Comparison of ENCODE assay signal across 26 cellular contexts in genomic region chr5:80555099-80555498, GRCh38. TPM values are rescaled to one million over a fixed set of nuclear protein-coding genes. Genes with fewer than 3 reads are reported as not detected.
DNase-seq lines count a peak whose midpoint lies in the region; ATAC-seq, FAIRE-seq and TF ChIP-seq lines count a peak whose summit lies in the region.
"Had no signal": no experiment of that assay in that cellular context is flagged by ENCODE, and none has a peak within 500 bp of the region (broad histone marks: within the 10 kb centered on the region; RNA-seq: fewer than 3 reads in every experiment).

No MANE protein-coding gene starts in this region.

- H2BK12ac ChIP-seq in H1 (ENCODE audit: low read depth, low read length) (no peak overlapping the region), mesenchymal stem cell (ENCODE audit: low read length in 2 of 2) (no peak overlapping the region)

- H2BK15ac ChIP-seq in H1 (ENCODE audit: low read length) (no peak overlapping the region), mesenchymal stem cell (ENCODE audit: low read depth, poor library complexity, severe bottlenecking) (no peak overlapping the region)

- H3K4me3 ChIP-seq in GM23338, result no peak overlapping the region
- H3K4me3 ChIP-seq in HUES48 (ENCODE audit: low read depth, low read length), result no peak overlapping the region
- H3K4me3 ChIP-seq in H1 (ENCODE audit: extremely low read depth in 1 of 4, insufficient read depth in 2 of 4, low read depth in 3 of 4, low read length in 4 of 4), result no peak overlapping the region
- H3K4me3 ChIP-seq in right lobe of liver, result no peak overlapping the region
- H3K4me3 ChIP-seq in mesenchymal stem cell (ENCODE audit: insufficient read depth in 1 of 2, low read depth in 1 of 2, low read length in 2 of 2), result no peak overlapping the region
- H3K4me3 ChIP-seq: A549; BLaER1 treated with 17β-estradiol and CSF1 and Interleukin-3, amounts not matched to agents 10 nM and 100 nM; GM12878; HAP-1 had no signal

- peaks cover 9% of the 10 kb centered on the region for H3K4me1 ChIP-seq in GM23338 (ENCODE audit: insufficient read depth)
- H3K4me1 ChIP-seq in HUES48 (ENCODE audit: control insufficient read depth, insufficient read depth, low read length), result peaks cover 12% of the 10 kb centered on the region
- H3K4me1 ChIP-seq in H1 (replicated peaks in 1 of 4; ENCODE audit: control insufficient read depth in 3 of 4, insufficient read depth in 4 of 4, low read length in 3 of 4), result peaks cover 0 to 11% (median 4%) of the 10 kb centered on the region in 4 experiments; a peak in 3 of 7 replicates
- peaks cover 0 to 3% (median 0%) of the 10 kb centered on the region in 4 donors for H3K4me1 ChIP-seq in right lobe of liver
- H3K4me1 ChIP-seq in mesenchymal stem cell (ENCODE audit: control insufficient read depth, insufficient read depth, low read depth, low read length), result no peaks in the 10 kb centered on the region
- H3K4me1 ChIP-seq: A549, BE2C, HAP-1 had no signal

- peak overlapping the region; percentile 11; the same call in 1 of the 2 replicates for H3K4me2 ChIP-seq in GM23338
- peak overlapping the region; percentile 1 to 38; a peak in 2 of 4 replicates for H3K4me2 ChIP-seq in H1 (ENCODE audit: insufficient read depth in 1 of 2, low read depth in 2 of 2, low read length in 2 of 2)
- no peak overlapping the region for H3K4me2 ChIP-seq in mesenchymal stem cell (ENCODE audit: low read length, poor library complexity, severe bottlenecking)
- H3K4me2 ChIP-seq: A549; BLaER1 treated with 17β-estradiol and CSF1 and Interleukin-3, amounts not matched to agents 10 nM and 100 nM had no signal

- H3K36me3 ChIP-seq in GM23338 (ENCODE audit: insufficient read depth), result no peaks in the 10 kb centered on the region
- no peaks in the 10 kb centered on the region for H3K36me3 ChIP-seq in HUES48 (ENCODE audit: control insufficient read depth, insufficient read depth, low read length)
- H3K36me3 ChIP-seq in H1 (ENCODE audit: control insufficient read depth in 2 of 4, insufficient read depth in 4 of 4, low read length in 3 of 4), result no peaks in the 10 kb centered on the region
- H3K36me3 ChIP-seq in right lobe of liver, result no peaks in the 10 kb centered on the region
- H3K36me3 ChIP-seq in mesenchymal stem cell (ENCODE audit: control insufficient read depth in 1 of 2, insufficient read depth in 2 of 2, low read depth in 1 of 2, low read length in 2 of 2), result no peaks in the 10 kb centered on the region
- H3K36me3 ChIP-seq: BE2C; BLaER1 treated with 17β-estradiol and CSF1 and Interleukin-3, amounts not matched to agents 10 nM and 100 nM; HAP-1 had no signal

- H3K4me1 Mint-ChIP-seq in GM23338 (peaks cover 32% of the 10 kb centered on the region), immature natural killer cell (no peaks in the 10 kb centered on the region)
- H3K4me1 Mint-ChIP-seq: CD14-positive monocyte; CD8-positive, alpha-beta memory T cell had no signal

- H2BK20ac ChIP-seq in H1 (ENCODE audit: low read length), result no peak overlapping the region

- H2AFZ ChIP-seq in GM23338, result no peak overlapping the region
- no peak overlapping the region for H2AFZ ChIP-seq in H1 (ENCODE audit: low read length)
- no peak overlapping the region for H2AFZ ChIP-seq in mesenchymal stem cell (ENCODE audit: low read depth, low read length)

- no peak overlapping the region for H4K5ac ChIP-seq in H1 (ENCODE audit: insufficient read length, low read depth, low read length)

- no peak overlapping the region for H3K27ac Mint-ChIP-seq in GM23338
- no peak overlapping the region for H3K27ac Mint-ChIP-seq in immature natural killer cell
- H3K27ac Mint-ChIP-seq: CD14-positive monocyte; CD4-positive, alpha-beta T cell; CD8-positive, alpha-beta memory T cell; HFFc6 had no signal

- H3K27ac ChIP-seq in GM23338 (ENCODE audit: low read depth) (0 out of 2 replicates have a peak overlapping the region, but pooled peaks have one; percentile 41), HUES48 (ENCODE audit: low read depth, low read length) (peak overlapping the region; percentile 47), H1 (ENCODE audit: low read depth, low read length) (no peak overlapping the region), right lobe of liver (no peak overlapping the region), mesenchymal stem cell (ENCODE audit: low read length, poor library complexity, severe bottlenecking) (no peak overlapping the region)
- H3K27ac ChIP-seq: A549; BLaER1 treated with 17β-estradiol and CSF1 and Interleukin-3, amounts not matched to agents 10 nM and 100 nM had no signal

- no peaks in the 10 kb centered on the region for H3K23me2 ChIP-seq in H1 (ENCODE audit: low read depth, low read length)

- H3K27me3 Mint-ChIP-seq in GM23338 (ENCODE audit: insufficient read depth, low read depth, poor library complexity), result peaks cover 9% of the 10 kb centered on the region
- peaks cover 5 to 16% (median 8%) of the 10 kb centered on the region in 3 donors for H3K27me3 Mint-ChIP-seq in immature natural killer cell (ENCODE audit: low read depth in 3 of 3)

- POLR2A ChIA-PET in H1 (lab: Charles Lee; ENCODE audit: partially characterized antibody), result no interaction called here

- H3K4ac ChIP-seq in H1 (replicated peaks; ENCODE audit: insufficient read length, low read depth, low read length) (no peak overlapping the region), mesenchymal stem cell (ENCODE audit: low read depth in 1 of 2, low read length in 2 of 2) (no peak overlapping the region)

- H3K9me2 ChIP-seq in GM23338 (ENCODE audit: insufficient read depth), result peaks cover 13% of the 10 kb centered on the region; the same call in 1 of the 2 replicates

- H4K91ac ChIP-seq in H1 (replicated peaks; ENCODE audit: insufficient read length, low read length), result no peak overlapping the region
- H4K91ac ChIP-seq in mesenchymal stem cell (ENCODE audit: low read length), result no peak overlapping the region

- H3K4me3 Mint-ChIP-seq in GM23338 (no peak overlapping the region), immature natural killer cell (no peak overlapping the region)
- H3K4me3 Mint-ChIP-seq: CD14-positive monocyte; CD4-positive, alpha-beta T cell; CD8-positive, alpha-beta memory T cell; HFFc6 had no signal

- H3K18ac ChIP-seq in H1 (ENCODE audit: extremely low read depth, low read length) (no peak overlapping the region), mesenchymal stem cell (ENCODE audit: low read depth in 1 of 2, low read length in 2 of 2) (no peak overlapping the region)

- H3K9ac ChIP-seq in HUES48 (ENCODE audit: low read depth, low read length) (no peak overlapping the region), H1 (replicated peaks in 1 of 4; ENCODE audit: extremely low read depth in 1 of 4, low read depth in 3 of 4, low read length in 3 of 4) (no peak overlapping the region), mesenchymal stem cell (ENCODE audit: low read length) (no peak overlapping the region)
- H3K9ac ChIP-seq: BLaER1 treated with 17β-estradiol and CSF1 and Interleukin-3, amounts not matched to agents 10 nM and 100 nM had no signal

- H3K79me2 ChIP-seq in GM23338 (replicated peaks; ENCODE audit: insufficient read depth) (no peaks in the 10 kb centered on the region), H1 (ENCODE audit: control insufficient read depth in 1 of 2, insufficient read depth in 2 of 2, low read length in 2 of 2) (no peaks in the 10 kb centered on the region)

- DNase-seq in GM23338 (ENCODE audit: low spot score) (no peak), H1 (ENCODE audit: low read depth in 1 of 2, low spot score in 2 of 2) (no peak), right lobe of liver (no peak), immature natural killer cell (no peak), mesenchymal stem cell (no peak)
- DNase-seq: 8988T; ACHN; AML-193; BE2C; CD4-positive, alpha-beta T cell; CD8-positive, alpha-beta memory T cell; DMS 273 treated with DMSO at 0.1 percent for 48 hours; DMS79; EL; GDM1; HFFc6 had no signal

- H2AK5ac ChIP-seq in H1 (ENCODE audit: low read depth, low read length) (no peak overlapping the region), mesenchymal stem cell (ENCODE audit: low read length, severe bottlenecking) (no peak overlapping the region)

- H2BK120ac ChIP-seq in H1 (replicated peaks; ENCODE audit: low read depth, low read length) (no peak overlapping the region), mesenchymal stem cell (ENCODE audit: low read depth, low read length) (no peak overlapping the region)

- no peak for TF ChIP-seq EP300 in H1 (IDR thresholded peaks at IDR 0.05; ENCODE audit: borderline replicate concordance in 1 of 2, low read depth in 2 of 2, low read length in 2 of 2)

- FAIRE-seq in H1 (lab: Jason Lieb, UNC), result no peak
- FAIRE-seq: A549, D721Med, GM12878, GM19239 had no signal

- peak; percentile 11; the same call in 2 of the 3 replicates for ATAC-seq in GM23338
- peak; percentile 67 to 96 (median 80) for ATAC-seq in right lobe of liver
- ATAC-seq in HG03354 (IDR thresholded peaks at IDR 0.05; ENCODE audit: poor library complexity, severe bottlenecking, unreplicated experiment), result no peak
- ATAC-seq: A549, GM12878 had no signal

- H3K14ac ChIP-seq in H1 (ENCODE audit: insufficient read length) (no peak overlapping the region), mesenchymal stem cell (ENCODE audit: low read length in 2 of 2) (no peak overlapping the region)

- intact Hi-C loops in right lobe of liver (cut with DNase I), result no loop called here

- WGBS in H1 (ENCODE audit: extremely low coverage in 1 of 2, insufficient coverage in 1 of 2, insufficient read length in 1 of 2, insufficient replicate concordance in 2 of 2, low coverage in 1 of 2, low lambda C conversion rate in 2 of 2, missing lambda C conversion rate in 1 of 2), 2 experiments, result 87% methylated on average over 4 of the region's 4 CpGs; no CpG with 5 or more reads in 1 of the 2 experiments
- 43% methylated on average over 4 of the region's 4 CpGs for WGBS in right lobe of liver (ENCODE audit: insufficient coverage, low coverage, low lambda C conversion rate, missing lambda C conversion rate)
- WGBS in mesenchymal stem cell, result no CpG with 5 or more reads among the region's 4 CpGs

- H3F3A ChIP-seq in GM23338 (replicated peaks; ENCODE audit: low read depth), result no peaks in the 10 kb centered on the region

- H3K27me3 ChIP-seq in GM23338 (ENCODE audit: insufficient read depth), result no peaks in the 10 kb centered on the region
- peaks cover 11% of the 10 kb centered on the region for H3K27me3 ChIP-seq in HUES48 (ENCODE audit: control insufficient read depth, insufficient read depth, low read length)
- H3K27me3 ChIP-seq in H1 (replicated peaks in 1 of 4; ENCODE audit: control insufficient read depth in 3 of 4, extremely low read depth in 1 of 4, insufficient read depth in 3 of 4, low read length in 3 of 4), result no peaks in the 10 kb centered on the region
- no peaks in the 10 kb centered on the region for H3K27me3 ChIP-seq in right lobe of liver
- peaks cover 16 to 27% of the 10 kb centered on the region in 2 experiments for H3K27me3 ChIP-seq in mesenchymal stem cell (ENCODE audit: control insufficient read depth in 1 of 2, insufficient read depth in 1 of 2, low read length in 2 of 2)
- H3K27me3 ChIP-seq: BLaER1 treated with 17β-estradiol and CSF1 and Interleukin-3, amounts not matched to agents 10 nM and 100 nM had no signal

- H4K20me1 ChIP-seq in GM23338 (replicated peaks; ENCODE audit: insufficient read depth) (no peaks in the 10 kb centered on the region), H1 (replicated peaks in 1 of 2; ENCODE audit: control insufficient read depth in 1 of 2, insufficient read depth in 2 of 2, low read length in 2 of 2) (no peaks in the 10 kb centered on the region)
- H4K20me1 ChIP-seq: BLaER1 treated with 17β-estradiol and CSF1 and Interleukin-3, amounts not matched to agents 10 nM and 100 nM had no signal

- no peak overlapping the region for H4K8ac ChIP-seq in H1 (ENCODE audit: extremely low read depth, insufficient read depth, low read length)
- no peak overlapping the region for H4K8ac ChIP-seq in mesenchymal stem cell (ENCODE audit: low read length)

- TF ChIP-seq POLR2A in H1 (IDR thresholded peaks at IDR 0.05; ENCODE audit: control extremely low read depth in 1 of 2, low read depth in 2 of 2, low read length in 2 of 2) (no peak), right lobe of liver (IDR thresholded peaks at IDR 0.05) (no peak)

- H3K9me3 ChIP-seq in HUES48 (ENCODE audit: control insufficient read depth, insufficient read depth, low read length), result no peaks in the 10 kb centered on the region
- no peaks in the 10 kb centered on the region for H3K9me3 ChIP-seq in H1 (ENCODE audit: insufficient read depth in 2 of 2, low read depth in 1 of 2, low read length in 1 of 2)
- no peaks in the 10 kb centered on the region for H3K9me3 ChIP-seq in right lobe of liver
- no peaks in the 10 kb centered on the region for H3K9me3 ChIP-seq in mesenchymal stem cell (ENCODE audit: control insufficient read depth, low read length)
- H3K9me3 ChIP-seq: A549, BE2C, HAP-1 had no signal

- CTCF ChIA-PET in H1 (lab: Charles Lee; ENCODE audit: partially characterized antibody), result interaction anchor here (1.4 kb wide), 1 partner anchor 74 kb away, joined by 3 read pairs; no protein-coding TSS in a partner anchor

- no peak for TF ChIP-seq RAD21 in H1 (IDR thresholded peaks at IDR 0.05 in 1 of 2, conservative IDR thresholded peaks at IDR 0.05 in 1 of 2; ENCODE audit: low read depth in 2 of 2, low read length in 2 of 2)

- H2BK5ac ChIP-seq in H1 (ENCODE audit: low read depth, low read length), result no peak overlapping the region
- H2BK5ac ChIP-seq in mesenchymal stem cell (ENCODE audit: low read depth, low read length, poor library complexity, severe bottlenecking), result no peak overlapping the region

- H3K23ac ChIP-seq in H1 (ENCODE audit: insufficient read length) (no peak overlapping the region), mesenchymal stem cell (ENCODE audit: low read length in 2 of 2) (no peak overlapping the region)

- H3K9me3 Mint-ChIP-seq in GM23338 (peaks cover 2% of the 10 kb centered on the region; the same call in 2 of the 3 replicates), immature natural killer cell (peaks cover 0 to 6% (median 0%) of the 10 kb centered on the region in 6 donors)
- H3K9me3 Mint-ChIP-seq: CD4-positive, alpha-beta T cell; HFFc6 had no signal

- no peak overlapping the region for H3K56ac ChIP-seq in H1 (replicated peaks; ENCODE audit: insufficient read length, low read depth, low read length)

- TF ChIP-seq CTCF in GM23338 (conservative IDR thresholded peaks at IDR 0.05; ENCODE audit: low read depth in 2 of 2) (no peak), H1 (IDR thresholded peaks at IDR 0.05; ENCODE audit: control extremely low read depth in 1 of 3, insufficient read depth in 1 of 3, low read depth in 1 of 3, low read length in 3 of 3) (no peak), right lobe of liver (IDR thresholded peaks at IDR 0.05) (no peak)

- H3K79me1 ChIP-seq in H1 (ENCODE audit: low read depth, low read length) (no peaks in the 10 kb centered on the region), mesenchymal stem cell (replicated peaks; ENCODE audit: low read length, poor library complexity, severe bottlenecking) (no peaks in the 10 kb centered on the region)

- H3K36me3 Mint-ChIP-seq in GM23338 (ENCODE audit: low read depth) (no peaks in the 10 kb centered on the region), immature natural killer cell (no peaks in the 10 kb centered on the region)
- H3K36me3 Mint-ChIP-seq: CD14-positive monocyte; CD8-positive, alpha-beta memory T cell had no signal

RNA-seq across cellular contexts. Expression of gene ANKRD34B, which starts 15.0 kb away (rescaled TPM):
- 1.5 and 2.9 TPM in 2 replicates for total RNA-seq in GM23338 (2014; rRNA removed; shearing (Covaris generic))
- polyA plus RNA-seq in GM23338 (2016; fragmentation: Nextera tagmentation; extraction: Ambion mirVana) (1.6 and 1.7 TPM in 2 replicates), H1 (2011; rRNA removed) (0.91 and 1.5 TPM in 2 replicates), immature natural killer cell (not detected)
- 5.3 and 6.3 TPM in 2 replicates for total RNA-seq in H1 (2021; fragmentation: NEBNext Ultra II Directional; extraction: Animal tissue kit (Norgen Biotek cat#: 25700))
- 2.4 TPM for polyA plus RNA-seq in H1 (2011; cell fraction: cytosol; rRNA removed)
- polyA plus RNA-seq in H1 (2011; cell fraction: nucleus; rRNA removed), result 2.6 TPM
- polyA plus RNA-seq in H1 (2012, experiment 1 of 2), result 1.6 to 3.2 TPM (median 2.4 TPM) in 4 replicates
- 0.34 TPM for polyA plus RNA-seq in H1 (2012, experiment 2 of 2)
- polyA plus RNA-seq in H1 (2013, experiment 1 of 2), result 2.9 TPM
- polyA plus RNA-seq in H1 (2013, experiment 2 of 2), result 2.5 TPM
- polyA minus RNA-seq in H1 (2011; rRNA and poly(A)+ RNA removed), result 2.3 and 3.0 TPM in 2 replicates
- polyA minus RNA-seq in H1 (2011; cell fraction: cytosol; rRNA and poly(A)+ RNA removed), result 1.6 TPM
- 4.8 TPM for polyA minus RNA-seq in H1 (2011; cell fraction: nucleus; rRNA and poly(A)+ RNA removed)
- under 1 TPM in 1 of 6 experiments, not detected in 5; 0.07 TPM for total RNA-seq in right lobe of liver
- not detected for polyA plus RNA-seq in mesenchymal stem cell (2013, experiment 1 of 2)
- polyA plus RNA-seq in mesenchymal stem cell (2013, experiment 2 of 2), result not detected
- total RNA-seq: CD4-positive, alpha-beta T cell; CD8-positive, alpha-beta memory T cell; H4; HFFc6 had no signal
- polyA plus RNA-seq: CD8-positive, alpha-beta memory T cell; GM12878 had no signal

Comparison
In these comparisons a context has a peak if more than half of its experiments do, and no peak if none do; other contexts are left out.
1. H3K27ac ChIP-seq: peak in GM23338 (single experiment) and HUES48 (single experiment); none in H1 (single experiment), right lobe of liver (0 of 3) and mesenchymal stem cell (single experiment).